25 cellular contexts compared by ENCODE assay signal in the genomic region with DNA sequence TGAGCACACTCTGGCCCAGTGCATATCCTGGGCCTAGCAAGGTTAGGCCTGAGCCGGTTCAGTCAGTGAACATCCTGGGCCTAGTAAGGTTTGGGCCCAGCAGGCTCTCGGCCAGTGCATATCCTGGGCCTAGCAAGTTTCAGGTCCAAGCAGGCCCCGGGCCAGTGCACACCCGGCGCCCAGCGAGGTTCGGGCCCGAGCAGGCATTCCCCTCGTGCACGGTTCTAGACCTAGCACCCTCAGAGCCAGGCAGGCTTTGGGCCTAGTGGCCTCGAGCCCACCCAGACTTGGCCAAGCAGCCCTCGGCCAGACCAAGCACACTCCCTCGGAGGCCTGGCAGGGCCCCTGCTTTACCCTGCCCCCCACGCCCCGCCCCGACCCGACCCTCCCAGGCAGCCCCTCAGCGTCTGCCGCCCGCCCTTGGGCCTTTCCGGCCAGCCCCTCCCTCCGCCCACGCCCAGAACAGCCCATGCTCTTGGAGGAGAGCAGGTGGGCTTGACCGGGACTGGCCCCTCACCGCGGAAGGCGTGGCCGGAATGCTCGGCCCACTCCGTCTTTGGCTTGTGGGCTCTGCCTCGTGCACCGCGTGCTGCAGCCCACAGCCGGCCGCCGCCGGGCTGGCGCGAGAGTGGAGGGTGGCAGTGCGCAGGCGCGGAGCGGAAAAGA. TPM values are rescaled to one million over a fixed set of nuclear protein-coding genes. Genes with fewer than 3 reads are reported as not detected.
A peak's percentile ranks its signal among the peaks of the same experiment; 100 is the strongest.
DNase-seq lines count a peak whose midpoint lies in the region; ATAC-seq, FAIRE-seq and TF ChIP-seq lines count a peak whose summit lies in the region.
"Had no signal": no experiment of that assay in that cellular context is flagged by ENCODE, and none has a peak within 500 bp of the region (broad histone marks: within the 10 kb centered on the region; RNA-seq: fewer than 3 reads in every experiment).

A gene with protein sequence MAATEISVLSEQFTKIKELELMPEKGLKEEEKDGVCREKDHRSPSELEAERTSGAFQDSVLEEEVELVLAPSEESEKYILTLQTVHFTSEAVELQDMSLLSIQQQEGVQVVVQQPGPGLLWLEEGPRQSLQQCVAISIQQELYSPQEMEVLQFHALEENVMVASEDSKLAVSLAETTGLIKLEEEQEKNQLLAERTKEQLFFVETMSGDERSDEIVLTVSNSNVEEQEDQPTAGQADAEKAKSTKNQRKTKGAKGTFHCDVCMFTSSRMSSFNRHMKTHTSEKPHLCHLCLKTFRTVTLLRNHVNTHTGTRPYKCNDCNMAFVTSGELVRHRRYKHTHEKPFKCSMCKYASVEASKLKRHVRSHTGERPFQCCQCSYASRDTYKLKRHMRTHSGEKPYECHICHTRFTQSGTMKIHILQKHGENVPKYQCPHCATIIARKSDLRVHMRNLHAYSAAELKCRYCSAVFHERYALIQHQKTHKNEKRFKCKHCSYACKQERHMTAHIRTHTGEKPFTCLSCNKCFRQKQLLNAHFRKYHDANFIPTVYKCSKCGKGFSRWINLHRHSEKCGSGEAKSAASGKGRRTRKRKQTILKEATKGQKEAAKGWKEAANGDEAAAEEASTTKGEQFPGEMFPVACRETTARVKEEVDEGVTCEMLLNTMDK (minus strand): TSS at position 630 of the 666 bp plus-strand sequence. CDS start 935 bp downstream, outside the sequence.

- no peak within 1 kb of the TSS for H3K27ac Mint-ChIP-seq in activated CD8-positive, alpha-beta T cell treated with anti-CD3 and anti-CD28 coated beads, Interleukin-2, amount 10 ng/mL, durations not matched to agents 7 days and 5 days
- H3K27ac Mint-ChIP-seq: CD4-positive, alpha-beta memory T cell had no signal

- no peak within 1 kb of the TSS for H3K4me2 ChIP-seq in HepG2 (ENCODE audit: low read depth, low read length)
- H3K4me2 ChIP-seq: BLaER1 treated with 17β-estradiol and CSF1 and Interleukin-3, amounts not matched to agents 10 nM and 100 nM had no signal

- peaks cover 38% of the 10 kb centered on the region for H3K4me1 ChIP-seq in HepG2 (ENCODE audit: insufficient read depth, low read length)

- no peak for TF ChIP-seq RAD21 in HepG2 (CRISPR knock-in tag; IDR thresholded peaks at IDR 0.05)

- no TSS peak for BruUV-seq in HepG2 (replicated peaks; lab: Mats Ljungman, UMichigan)

- ATAC-seq in HepG2 = peak; percentile 14; the same call in 2 of the 3 replicates
- no peak for ATAC-seq in activated CD8-positive, alpha-beta T cell treated with anti-CD3 and anti-CD28 coated beads, Interleukin-2, amount 10 ng/mL, durations not matched to agents 7 days and 5 days
- ATAC-seq: PC-3, SK-N-SH treated with all-trans-retinoic acid at 6 μM for 48 hours had no signal

- intact Hi-C loops in HepG2 (cut with micrococcal nuclease; ENCODE audit: unreplicated experiment) = no loop called here

- H3K4me3 ChIP-seq in WERI-Rb-1 (ENCODE audit: low read depth, low read length) (no peak within 1 kb of the TSS), HepG2 (replicated peaks in 1 of 3; ENCODE audit: insufficient read depth in 1 of 3, low read depth in 2 of 3, low read length in 3 of 3) (no peak within 1 kb of the TSS)
- H3K4me3 ChIP-seq: BLaER1 treated with 17β-estradiol and CSF1 and Interleukin-3, amounts not matched to agents 10 nM and 100 nM had no signal

- H3K79me2 ChIP-seq in HepG2 (ENCODE audit: insufficient read depth, low read length) = no peaks in the 10 kb centered on the region

- FAIRE-seq in HTR-8/SVneo (lab: Jason Lieb, UNC) (peak; percentile 92), HepG2 (lab: Jason Lieb, UNC) (no peak), urothelium cell line (lab: Jason Lieb, UNC) (peak; percentile 32)
- FAIRE-seq: GM12892, GM18507 had no signal

- WGBS in HepG2 (ENCODE audit: low lambda C conversion rate) = 77% methylated on average over 35 of the region's 43 CpGs

- H3K27me3 ChIP-seq in WERI-Rb-1 (ENCODE audit: insufficient read depth, low read depth, severe bottlenecking) (no peaks in the 10 kb centered on the region), HepG2 (ENCODE audit: control insufficient read depth in 1 of 2, insufficient read depth in 2 of 2, low read length in 2 of 2) (peaks cover 2 to 29% of the 10 kb centered on the region in 2 experiments; a peak in 2 of 5 replicates)

- H4K20me1 ChIP-seq in HepG2 (ENCODE audit: insufficient read depth, low read length) = no peaks in the 10 kb centered on the region
- H4K20me1 ChIP-seq: BLaER1 treated with 17β-estradiol and CSF1 and Interleukin-3, amounts not matched to agents 10 nM and 100 nM had no signal

- POLR2A ChIA-PET in HepG2 (lab: Yijun Ruan, JAX) = no interaction called here
- POLR2A ChIA-PET in activated CD8-positive, alpha-beta T cell treated with anti-CD3 and anti-CD28 coated beads, Interleukin-2, amount 10 ng/mL, durations not matched to agents 7 days and 5 days (lab: Charles Lee) = no interaction called here

- H3K4me3 Mint-ChIP-seq in activated CD8-positive, alpha-beta T cell treated with anti-CD3 and anti-CD28 coated beads, Interleukin-2, amount 10 ng/mL, durations not matched to agents 7 days and 5 days = no peak within 1 kb of the TSS

- no peak within 1 kb of the TSS for H3K9ac ChIP-seq in HepG2 (ENCODE audit: insufficient read depth, low read depth, low read length)
- H3K9ac ChIP-seq: BLaER1 treated with 17β-estradiol and CSF1 and Interleukin-3, amounts not matched to agents 10 nM and 100 nM had no signal

- CTCF ChIA-PET in HepG2 (lab: Yijun Ruan, JAX; ENCODE audit: low intra/inter-chr PET ratio, low total read pairs) = interaction anchor here (5.7 kb wide), 1 partner anchor 68 kb away, joined by 140 read pairs; no protein-coding TSS in a partner anchor
- CTCF ChIA-PET in activated CD8-positive, alpha-beta T cell treated with anti-CD3 and anti-CD28 coated beads, Interleukin-2, amount 10 ng/mL, durations not matched to agents 7 days and 5 days (lab: Charles Lee) = no interaction called here

- H3K9me3 ChIP-seq in WERI-Rb-1 (ENCODE audit: severe bottlenecking) (peaks cover 2% of the 10 kb centered on the region), HepG2 (ENCODE audit: low read length) (no peaks in the 10 kb centered on the region)
- H3K9me3 ChIP-seq: BLaER1 treated with 17β-estradiol and CSF1 and Interleukin-3, amounts not matched to agents 10 nM and 100 nM had no signal

- in situ Hi-C loops in HepG2 (cut with HindIII; ENCODE audit: extremely low pct_ligation_motif_present, low pct_unique_long_range_greater_than_20kb) = no loop called here

- no peak for TF ChIP-seq POLR2A in HepG2 (IDR thresholded peaks at IDR 0.05; ENCODE audit: insufficient read depth in 1 of 2, low read depth in 2 of 2, low read length in 2 of 2)

- TF ChIP-seq CTCF in WERI-Rb-1 (IDR thresholded peaks at IDR 0.05; ENCODE audit: low read depth, low read length) (no peak), HepG2 (CRISPR knock-in tag; IDR thresholded peaks at IDR 0.05) (no peak)

- peak within 1 kb of the TSS; percentile 42 for H3K27ac ChIP-seq in WERI-Rb-1
- no peak within 1 kb of the TSS for H3K27ac ChIP-seq in HepG2 (ENCODE audit: extremely low read length, insufficient read depth, low read length)
- H3K27ac ChIP-seq: BLaER1 treated with 17β-estradiol and CSF1 and Interleukin-3, amounts not matched to agents 10 nM and 100 nM; HL-60 had no signal

- peaks cover 8% of the 10 kb centered on the region for H3K27me3 Mint-ChIP-seq in activated CD8-positive, alpha-beta T cell treated with anti-CD3 and anti-CD28 coated beads, Interleukin-2, amount 10 ng/mL, durations not matched to agents 7 days and 5 days (ENCODE audit: low read depth)

- DNase-seq in HTR-8/SVneo (ENCODE audit: insufficient read length, low spot score) = no peak
- no peak for DNase-seq in WERI-Rb-1
- DNase-seq in HepG2 (ENCODE audit: low spot score) = no peak
- no peak for DNase-seq in urothelium cell line (ENCODE audit: low spot score)
- no peak for DNase-seq in activated CD8-positive, alpha-beta T cell treated with anti-CD3 and anti-CD28 coated beads, Interleukin-2, amount 10 ng/mL, durations not matched to agents 7 days and 5 days
- no peak for DNase-seq in DMS79 (lab: John Stamatoyannopoulos, UW)
- DNase-seq in NCI-H2171 treated with DMSO at 0.1 percent for 48 hours (lab: John Stamatoyannopoulos, UW) = no peak
- DNase-seq: ACHN; CD4-positive, alpha-beta memory T cell; IMR-90; MV-4-11; NCI-H1105 treated with DMSO at 0.1 percent for 48 hours; NCI-H1694; NCI-H2081 treated with DMSO at 0.1 percent for 48 hours; NCI-H446; NCI-H526 treated with DMSO at 0.1 percent for 48 hours; PC-3; RPMI8226; SHP77 treated with DMSO at 0.1 percent for 48 hours had no signal

- TF ChIP-seq EP300 in HepG2 (IDR thresholded peaks at IDR 0.05; ENCODE audit: low read depth in 2 of 2, low read length in 2 of 2) = no peak
- TF ChIP-seq EP300 in HepG2 (CRISPR knock-in tag; IDR thresholded peaks at IDR 0.05; ENCODE audit: borderline replicate concordance) = no peak

- no peak within 1 kb of the TSS for H2AFZ ChIP-seq in HepG2 (ENCODE audit: low read length)

- H3K9me3 Mint-ChIP-seq in activated CD8-positive, alpha-beta T cell treated with anti-CD3 and anti-CD28 coated beads, Interleukin-2, amount 10 ng/mL, durations not matched to agents 7 days and 5 days (ENCODE audit: insufficient read depth) = no peaks in the 10 kb centered on the region

- no peaks in the 10 kb centered on the region for H3K36me3 Mint-ChIP-seq in activated CD8-positive, alpha-beta T cell treated with anti-CD3 and anti-CD28 coated beads, Interleukin-2, amount 10 ng/mL, durations not matched to agents 7 days and 5 days (ENCODE audit: low read depth)
- H3K36me3 Mint-ChIP-seq: CD4-positive, alpha-beta memory T cell had no signal

- H3K36me3 ChIP-seq in WERI-Rb-1 = no peaks in the 10 kb centered on the region
- H3K36me3 ChIP-seq in HepG2 (replicated peaks in 1 of 2; ENCODE audit: control insufficient read depth in 1 of 2, insufficient read depth in 2 of 2, low read length in 2 of 2) = no peaks in the 10 kb centered on the region
- H3K36me3 ChIP-seq: BLaER1 treated with 17β-estradiol and CSF1 and Interleukin-3, amounts not matched to agents 10 nM and 100 nM had no signal

- H3K4me1 Mint-ChIP-seq in activated CD8-positive, alpha-beta T cell treated with anti-CD3 and anti-CD28 coated beads, Interleukin-2, amount 10 ng/mL, durations not matched to agents 7 days and 5 days (ENCODE audit: low read depth) = peaks cover 10% of the 10 kb centered on the region

RNA-seq across cellular contexts. Expression of the gene that starts here (rescaled TPM):
- not detected in 2 replicates for total RNA-seq in HepG2 (2016; rRNA removed; fragmentation: Illumina TruSeq; extraction: Trizol)
- not detected in 2 replicates for total RNA-seq in HepG2 (2016; cell fraction: cytosol; rRNA removed; fragmentation: Illumina TruSeq; extraction: Trizol; ENCODE audit: low read depth)
- total RNA-seq in HepG2 (2016; cell fraction: insoluble cytoplasmic fraction; rRNA removed; fragmentation: Illumina TruSeq; extraction: Trizol) = not detected in 2 replicates
- not detected in 2 replicates for total RNA-seq in HepG2 (2016; cell fraction: membrane; rRNA removed; fragmentation: Illumina TruSeq; extraction: Trizol)
- not detected in 2 replicates for total RNA-seq in HepG2 (2016; cell fraction: nucleus; rRNA removed; fragmentation: Illumina TruSeq; extraction: Trizol)
- 0.04 and 0.05 TPM in 2 replicates for polyA plus RNA-seq in HepG2 (2011; rRNA removed)
- 0.03 TPM in 1 of 2 replicates, not detected in the other for polyA plus RNA-seq in HepG2 (2011; cell fraction: cytosol; rRNA removed)
- polyA plus RNA-seq in HepG2 (2011; cell fraction: nucleus; rRNA removed) = not detected in 2 replicates
- polyA plus RNA-seq in HepG2 (2012) = 0.13 and 0.42 TPM in 2 replicates
- not detected in 2 replicates for polyA plus RNA-seq in HepG2 (2016; cell fraction: cytosol; fragmentation: Illumina TruSeq; extraction: Trizol; ENCODE audit: low read depth)
- polyA plus RNA-seq in HepG2 (2016; cell fraction: insoluble cytoplasmic fraction; fragmentation: Illumina TruSeq; extraction: Trizol; ENCODE audit: low read depth) = not detected in 2 replicates
- not detected in 2 replicates for polyA plus RNA-seq in HepG2 (2016; cell fraction: membrane; fragmentation: Illumina TruSeq; extraction: Trizol; ENCODE audit: low read depth)
- not detected in 2 replicates for polyA plus RNA-seq in HepG2 (2016; cell fraction: nucleus; fragmentation: Illumina TruSeq; extraction: Trizol; ENCODE audit: insufficient read depth, low read depth)
- polyA minus RNA-seq in HepG2 (2011; rRNA and poly(A)+ RNA removed; ENCODE audit: low replicate concordance) = 0.22 and 0.26 TPM in 2 replicates
- polyA minus RNA-seq in HepG2 (2011; cell fraction: cytosol; rRNA and poly(A)+ RNA removed) = not detected in 2 replicates
- polyA minus RNA-seq in HepG2 (2011; cell fraction: nucleus; rRNA and poly(A)+ RNA removed) = not detected in 2 replicates
- not detected for total RNA-seq in activated CD8-positive, alpha-beta T cell treated with anti-CD3 and anti-CD28 coated beads, Interleukin-2, amount 10 ng/mL, durations not matched to agents 7 days and 5 days
- total RNA-seq: CD4-positive, alpha-beta memory T cell; HT-29; IMR-90; PC-3 had no signal
- polyA plus RNA-seq: CD4-positive, alpha-beta memory T cell; IMR-90 had no signal

Comparison
In these comparisons a context has a peak if more than half of its experiments do, and no peak if none do; other contexts are left out.
1. Peak in ATAC-seq in HepG2; RNA of the gene not detected or under 1 TPM.